ENCODE assay signal across 9 cellular contexts in genomic region chr1:25821630-25822091, GRCh38. TPM values are rescaled to one million over a fixed set of nuclear protein-coding genes. Genes with fewer than 3 reads are reported as not detected.
A peak's percentile ranks its signal among the peaks of the same experiment; 100 is the strongest.
DNase-seq lines count a peak whose midpoint lies in the region; ATAC-seq and TF ChIP-seq lines count a peak whose summit lies in the region.
"Had no signal": no experiment of that assay in that cellular context is flagged by ENCODE, and none has a peak within 500 bp of the region (broad histone marks: within the 10 kb centered on the region; RNA-seq: fewer than 3 reads in every experiment).

No MANE protein-coding gene starts in this region.

- H4K91ac ChIP-seq in mesenchymal stem cell (ENCODE audit: low read length) = no peak overlapping the region

- peak in 2 of 3 donors; percentile 37 to 45 for TF ChIP-seq POLR2A in body of pancreas (IDR thresholded peaks at IDR 0.05)

- peak overlapping the region in 1 of 2 experiments; percentile 31 for H3K4ac ChIP-seq in mesenchymal stem cell (ENCODE audit: low read depth in 1 of 2, low read length in 2 of 2)

- H3K23ac ChIP-seq in mesenchymal stem cell (ENCODE audit: low read length in 2 of 2) = peak overlapping the region in 1 of 2 experiments; percentile 34

- H4K20me1 ChIP-seq in KMS-11 (ENCODE audit: insufficient read depth) = no peaks in the 10 kb centered on the region

- H2AFZ ChIP-seq in KMS-11 (ENCODE audit: low read depth) (no peak overlapping the region), mesenchymal stem cell (ENCODE audit: low read depth, low read length) (no peak overlapping the region)

- no peaks in the 10 kb centered on the region for H3K36me3 ChIP-seq in KMS-11 (ENCODE audit: insufficient read depth)
- H3K36me3 ChIP-seq in body of pancreas (replicated peaks in 1 of 2; ENCODE audit: insufficient read depth in 1 of 2, low read depth in 2 of 2) = peaks cover 0 to 1% of the 10 kb centered on the region in 2 donors
- H3K36me3 ChIP-seq in mesenchymal stem cell (ENCODE audit: control insufficient read depth in 1 of 2, insufficient read depth in 2 of 2, low read depth in 1 of 2, low read length in 2 of 2) = peaks cover 17 to 21% of the 10 kb centered on the region in 2 experiments

- H3K9me3 ChIP-seq in body of pancreas (no peaks in the 10 kb centered on the region), mesenchymal stem cell (ENCODE audit: control insufficient read depth, low read length) (no peaks in the 10 kb centered on the region)

- no peak overlapping the region for H2BK15ac ChIP-seq in mesenchymal stem cell (ENCODE audit: low read depth, poor library complexity, severe bottlenecking)

- H3K14ac ChIP-seq in mesenchymal stem cell (ENCODE audit: low read length in 2 of 2) = no peak overlapping the region

- H2BK5ac ChIP-seq in mesenchymal stem cell (ENCODE audit: low read depth, low read length, poor library complexity, severe bottlenecking) = no peak overlapping the region

- no peaks in the 10 kb centered on the region for H3K27me3 ChIP-seq in KMS-11 (ENCODE audit: insufficient read depth, low read depth)
- H3K27me3 ChIP-seq in body of pancreas = no peaks in the 10 kb centered on the region
- no peaks in the 10 kb centered on the region for H3K27me3 ChIP-seq in mesenchymal stem cell (ENCODE audit: control insufficient read depth in 1 of 2, insufficient read depth in 1 of 2, low read length in 2 of 2)

- H3K27ac ChIP-seq in KMS-11 (no peak overlapping the region), body of pancreas (peak overlapping the region; percentile 32 to 98 (median 92)), mesenchymal stem cell (ENCODE audit: low read length, poor library complexity, severe bottlenecking) (no peak overlapping the region)

- H3K4me1 ChIP-seq in KMS-11 (ENCODE audit: low read depth, poor library complexity, severe bottlenecking) (peaks cover 29% of the 10 kb centered on the region), body of pancreas (peaks cover 43% of the 10 kb centered on the region), mesenchymal stem cell (ENCODE audit: control insufficient read depth, insufficient read depth, low read depth, low read length) (peaks cover 24% of the 10 kb centered on the region)

- 29 to 37% methylated on average over 5 of the region's 5 CpGs for WGBS in body of pancreas, 2 donors
- 93% methylated on average over 5 of the region's 5 CpGs for WGBS in mesenchymal stem cell

- H3K9ac ChIP-seq in KMS-11 = peak overlapping the region; percentile 78; the same call in 1 of the 2 replicates
- peak overlapping the region; percentile 96 for H3K9ac ChIP-seq in mesenchymal stem cell (ENCODE audit: low read length)

- H2AK5ac ChIP-seq in mesenchymal stem cell (ENCODE audit: low read length, severe bottlenecking) = no peak overlapping the region

- no peak overlapping the region for H2BK12ac ChIP-seq in mesenchymal stem cell (ENCODE audit: low read length in 2 of 2)

- intact Hi-C loops in body of pancreas (cut with DNase I) = no loop called here

- DNase-seq in AG10803 (ENCODE audit: low read depth) = peak; percentile 47
- DNase-seq in body of pancreas = peak; percentile 74 to 85 (median 76)
- no peak for DNase-seq in mesenchymal stem cell
- no peak for DNase-seq in NCI-H1048 (lab: John Stamatoyannopoulos, UW)
- DNase-seq in NCI-H2107 treated with DMSO at 0.1 percent for 48 hours (lab: John Stamatoyannopoulos, UW; ENCODE audit: unreplicated experiment) = no peak
- DNase-seq in cortex of kidney (lab: John Stamatoyannopoulos, UW) = no peak
- DNase-seq: hypothalamus had no signal

- H3K79me1 ChIP-seq in mesenchymal stem cell (replicated peaks; ENCODE audit: low read length, poor library complexity, severe bottlenecking) = peaks cover 35% of the 10 kb centered on the region

- H3K79me2 ChIP-seq in KMS-11 (ENCODE audit: insufficient read depth, low read depth) = no peaks in the 10 kb centered on the region

- H3K4me2 ChIP-seq in KMS-11 (peak overlapping the region; percentile 65; the same call in 1 of the 2 replicates), mesenchymal stem cell (ENCODE audit: low read length, poor library complexity, severe bottlenecking) (peak overlapping the region; percentile 0)

- H3K4me3 ChIP-seq in AG10803 (ENCODE audit: low read length) = peak overlapping the region; percentile 89
- H3K4me3 ChIP-seq in KMS-11 (IDR thresholded peaks at IDR 0.05; ENCODE audit: insufficient read depth, low read depth, low read length) = no peak overlapping the region
- no peak overlapping the region for H3K4me3 ChIP-seq in body of pancreas
- H3K4me3 ChIP-seq in mesenchymal stem cell (ENCODE audit: insufficient read depth in 1 of 2, low read depth in 1 of 2, low read length in 2 of 2) = peak overlapping the region in 1 of 2 experiments; percentile 97

- no peak overlapping the region for H4K8ac ChIP-seq in mesenchymal stem cell (ENCODE audit: low read length)

- no peak for TF ChIP-seq CTCF in AG10803 (conservative IDR thresholded peaks at IDR 0.05; ENCODE audit: low read length)
- TF ChIP-seq CTCF in KMS-11 (conservative IDR thresholded peaks at IDR 0.05; ENCODE audit: low read depth, low read length) = no peak
- no peak for TF ChIP-seq CTCF in body of pancreas (IDR thresholded peaks at IDR 0.05)

- H2BK120ac ChIP-seq in mesenchymal stem cell (ENCODE audit: low read depth, low read length) = no peak overlapping the region

- ATAC-seq in body of pancreas (peak; percentile 21), GM18511 (IDR thresholded peaks at IDR 0.05; ENCODE audit: unreplicated experiment) (no peak)

- no peak overlapping the region for H3K18ac ChIP-seq in mesenchymal stem cell (ENCODE audit: low read depth in 1 of 2, low read length in 2 of 2)

RNA-seq across cellular contexts. Expression of gene MTFR1L, which starts 1.9 kb away (rescaled TPM):
- 10 to 100 TPM; 39.7 to 56.4 TPM for total RNA-seq in body of pancreas
- 49.9 TPM for polyA plus RNA-seq in mesenchymal stem cell (2013, experiment 1 of 2)
- polyA plus RNA-seq in mesenchymal stem cell (2013, experiment 2 of 2) = 50.5 TPM

RNA-seq across cellular contexts. Expression of gene SELENON, which starts 21.7 kb away (rescaled TPM):
- total RNA-seq in body of pancreas = 10 to 100 TPM; 22.8 to 27.4 TPM
- polyA plus RNA-seq in mesenchymal stem cell (2013, experiment 1 of 2) = 115 TPM
- 113 TPM for polyA plus RNA-seq in mesenchymal stem cell (2013, experiment 2 of 2)

RNA-seq across cellular contexts. Expression of gene AUNIP, which starts 37.6 kb away (rescaled TPM):
- not detected for total RNA-seq in body of pancreas
- polyA plus RNA-seq in mesenchymal stem cell (2013, experiment 1 of 2) = 0.73 TPM
- polyA plus RNA-seq in mesenchymal stem cell (2013, experiment 2 of 2) = 0.89 TPM

RNA-seq across cellular contexts. Expression of gene PAQR7, which starts 53.8 kb away (rescaled TPM):
- 1 to 10 TPM; 3.0 to 4.4 TPM for total RNA-seq in body of pancreas
- 10.5 TPM for polyA plus RNA-seq in mesenchymal stem cell (2013, experiment 1 of 2)
- 10.0 TPM for polyA plus RNA-seq in mesenchymal stem cell (2013, experiment 2 of 2)

Comparison
In these comparisons a context has a peak if more than half of its experiments do, and no peak if none do; other contexts are left out.
1. DNase-seq: peak in AG10803 (single experiment) and body of pancreas (4 of 4); none in mesenchymal stem cell (single experiment), NCI-H1048 (single experiment), NCI-H2107 treated with DMSO at 0.1 percent for 48 hours (single experiment) and cortex of kidney (single experiment).
2. H3K27ac ChIP-seq: peak in body of pancreas (4 of 4); none in KMS-11 (single experiment) and mesenchymal stem cell (single experiment).